8 cellular contexts compared by ENCODE assay signal in the genomic region with DNA sequence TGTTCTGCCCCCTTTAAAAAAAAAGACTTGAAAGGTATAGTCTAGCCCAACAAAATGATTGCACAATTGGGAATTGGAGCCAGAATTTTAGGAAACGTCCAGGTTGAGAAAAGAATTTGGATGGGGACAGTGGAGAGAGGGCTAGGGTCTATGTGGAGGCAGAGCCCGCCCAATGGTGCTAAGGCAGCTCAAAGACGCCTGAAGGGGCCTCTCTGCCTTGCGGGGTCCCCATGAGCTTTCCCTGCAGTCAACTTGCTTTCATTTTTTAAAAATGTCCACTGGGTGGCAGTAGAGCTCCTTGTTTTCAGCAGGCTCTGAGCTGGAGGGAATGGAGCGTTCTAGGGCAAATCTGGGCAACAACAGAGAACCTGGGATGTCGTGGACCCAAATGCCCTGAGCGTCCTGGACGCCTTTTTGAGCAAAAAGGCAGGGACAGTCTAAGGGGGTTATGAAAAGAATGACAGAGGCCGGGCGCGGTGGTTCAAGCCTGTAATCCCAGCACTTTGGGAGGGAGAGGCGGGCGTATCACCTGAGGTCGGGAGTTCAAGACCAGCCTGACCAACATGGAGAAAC. TPM values are rescaled to one million over a fixed set of nuclear protein-coding genes. Genes with fewer than 3 reads are reported as not detected.
DNase-seq lines count a peak whose midpoint lies in the region; ATAC-seq and TF ChIP-seq lines count a peak whose summit lies in the region.

No MANE protein-coding gene starts in this region.

- in situ Hi-C loops in GM13976 (cut with MboI; ENCODE audit: low sequenced_read_pairs, unreplicated experiment): no loop called here

- peak overlapping the region; percentile 37 for H3K4me3 Mint-ChIP-seq in activated CD8-positive, alpha-beta memory T cell treated with anti-CD3 and anti-CD28 coated beads, Interleukin-2, amount 10 ng/mL, durations not matched to agents 7 days and 5 days
- no peak overlapping the region for H3K4me3 Mint-ChIP-seq in endothelial cell (ENCODE audit: unreplicated experiment)

- peaks cover 11% of the 10 kb centered on the region for H3K4me1 Mint-ChIP-seq in activated CD8-positive, alpha-beta memory T cell treated with anti-CD3 and anti-CD28 coated beads, Interleukin-2, amount 10 ng/mL, durations not matched to agents 7 days and 5 days
- H3K4me1 Mint-ChIP-seq in endothelial cell (ENCODE audit: unreplicated experiment): no peaks in the 10 kb centered on the region

- peaks cover 9% of the 10 kb centered on the region for H3K36me3 Mint-ChIP-seq in activated CD8-positive, alpha-beta memory T cell treated with anti-CD3 and anti-CD28 coated beads, Interleukin-2, amount 10 ng/mL, durations not matched to agents 7 days and 5 days
- peaks cover 14% of the 10 kb centered on the region for H3K36me3 Mint-ChIP-seq in endothelial cell (ENCODE audit: low read depth, unreplicated experiment)

- peak overlapping the region; percentile 60 for H3K27ac Mint-ChIP-seq in activated CD8-positive, alpha-beta memory T cell treated with anti-CD3 and anti-CD28 coated beads, Interleukin-2, amount 10 ng/mL, durations not matched to agents 7 days and 5 days
- H3K27ac Mint-ChIP-seq in endothelial cell (ENCODE audit: unreplicated experiment): no peak overlapping the region

- TF ChIP-seq CTCF in 22Rv1 (IDR thresholded peaks at IDR 0.05) (peak; percentile 84), GM13976 (IDR thresholded peaks at IDR 0.05; ENCODE audit: borderline replicate concordance, control extremely low read depth, extremely low read depth, insufficient read depth, missing control alignments) (peak; percentile 40), endothelial cell (IDR thresholded peaks at IDR 0.05; ENCODE audit: unreplicated experiment) (peak; percentile 76)

- peak; percentile 82 for ATAC-seq in activated CD8-positive, alpha-beta memory T cell treated with anti-CD3 and anti-CD28 coated beads, Interleukin-2, amount 10 ng/mL, durations not matched to agents 7 days and 5 days

- no peaks in the 10 kb centered on the region for H3K9me3 Mint-ChIP-seq in activated CD8-positive, alpha-beta memory T cell treated with anti-CD3 and anti-CD28 coated beads, Interleukin-2, amount 10 ng/mL, durations not matched to agents 7 days and 5 days (ENCODE audit: low read depth)
- H3K9me3 Mint-ChIP-seq in endothelial cell (ENCODE audit: unreplicated experiment): no peaks in the 10 kb centered on the region

- DNase-seq in GM13976 (ENCODE audit: low spot score) (peak; percentile 82), HT1080 (ENCODE audit: low read depth) (peak; percentile 73), NOMO-1 (lab: John Stamatoyannopoulos, UW; ENCODE audit: unreplicated experiment in 2 of 2) (peak; percentile 57 to 73), endothelial cell (ENCODE audit: low spot score) (peak; percentile 68), mucosa of gallbladder (ENCODE audit: low spot score) (peak; percentile 53)
- DNase-seq in activated CD8-positive, alpha-beta memory T cell treated with anti-CD3 and anti-CD28 coated beads, Interleukin-2, amount 10 ng/mL, durations not matched to agents 7 days and 5 days: peak; percentile 71
- peak; percentile 20 to 78 (median 50) for DNase-seq in stimulated activated naive CD4-positive, alpha-beta T cell (lab: John Stamatoyannopoulos, UW)

- peaks cover 36% of the 10 kb centered on the region for H3K27me3 Mint-ChIP-seq in activated CD8-positive, alpha-beta memory T cell treated with anti-CD3 and anti-CD28 coated beads, Interleukin-2, amount 10 ng/mL, durations not matched to agents 7 days and 5 days
- peaks cover 7% of the 10 kb centered on the region for H3K27me3 Mint-ChIP-seq in endothelial cell (ENCODE audit: unreplicated experiment)

- H3K27ac ChIP-seq in 22Rv1: no peak overlapping the region

- CTCF ChIA-PET in activated CD8-positive, alpha-beta memory T cell treated with anti-CD3 and anti-CD28 coated beads, Interleukin-2, amount 10 ng/mL, durations not matched to agents 7 days and 5 days (lab: Charles Lee): interaction anchor here (0.6 to 4.1 kb wide), 58 partner anchors 9 to 920 kb away, joined by 3 to 76 read pairs (median 4); partner anchors contain the start of genes GPR55, ITM2C and PSMD1

RNA-seq across cellular contexts. Expression of gene ITM2C, which starts 40.2 kb away (rescaled TPM):
- total RNA-seq in HT1080 (2014; rRNA removed; shearing (Covaris generic)): 32.6 and 39.4 TPM in 2 replicates
- 32.3 and 40.5 TPM in 2 replicates for polyA plus RNA-seq in HT1080 (2015; cell fraction: cytosol; rRNA removed)
- 34.8 and 38.8 TPM in 2 replicates for polyA plus RNA-seq in HT1080 (2015; cell fraction: nucleus; rRNA removed)
- total RNA-seq in activated CD8-positive, alpha-beta memory T cell treated with anti-CD3 and anti-CD28 coated beads, Interleukin-2, amount 10 ng/mL, durations not matched to agents 7 days and 5 days: 100 to 1,000 TPM in 1 of 2 experiments, 10 to 100 TPM in 1; 65.1 to 115 TPM
- 279 TPM for total RNA-seq in endothelial cell (ENCODE audit: unreplicated experiment)
- 195 TPM for total RNA-seq in mucosa of gallbladder
